1 cellular context compared by ENCODE assay signal in genomic region chr2:217827430-217828201, GRCh38.
TF ChIP-seq lines count a peak whose summit lies in the region.

No MANE protein-coding gene starts in this region.

TF ChIP-seq in K562, 482 proteins besides CTCF, POLR2A, EP300 and RAD21 (continued from another document and continues in another):
- TF ChIP-seq TSHZ1 (CRISPR knock-in tag; IDR thresholded peaks at IDR 0.05), result no peak
- TF ChIP-seq HDGF (IDR thresholded peaks at IDR 0.05), result no peak
- TF ChIP-seq, protein P1, sequence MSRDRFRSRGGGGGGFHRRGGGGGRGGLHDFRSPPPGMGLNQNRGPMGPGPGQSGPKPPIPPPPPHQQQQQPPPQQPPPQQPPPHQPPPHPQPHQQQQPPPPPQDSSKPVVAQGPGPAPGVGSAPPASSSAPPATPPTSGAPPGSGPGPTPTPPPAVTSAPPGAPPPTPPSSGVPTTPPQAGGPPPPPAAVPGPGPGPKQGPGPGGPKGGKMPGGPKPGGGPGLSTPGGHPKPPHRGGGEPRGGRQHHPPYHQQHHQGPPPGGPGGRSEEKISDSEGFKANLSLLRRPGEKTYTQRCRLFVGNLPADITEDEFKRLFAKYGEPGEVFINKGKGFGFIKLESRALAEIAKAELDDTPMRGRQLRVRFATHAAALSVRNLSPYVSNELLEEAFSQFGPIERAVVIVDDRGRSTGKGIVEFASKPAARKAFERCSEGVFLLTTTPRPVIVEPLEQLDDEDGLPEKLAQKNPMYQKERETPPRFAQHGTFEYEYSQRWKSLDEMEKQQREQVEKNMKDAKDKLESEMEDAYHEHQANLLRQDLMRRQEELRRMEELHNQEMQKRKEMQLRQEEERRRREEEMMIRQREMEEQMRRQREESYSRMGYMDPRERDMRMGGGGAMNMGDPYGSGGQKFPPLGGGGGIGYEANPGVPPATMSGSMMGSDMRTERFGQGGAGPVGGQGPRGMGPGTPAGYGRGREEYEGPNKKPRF (IDR thresholded peaks at IDR 0.05; ENCODE audit: low read depth, low read length), result no peak
- TF ChIP-seq HDAC1 (IDR thresholded peaks at IDR 0.05), result peak in 1 of 2 experiments; percentile 32; a peak in 1 of 4 replicates
- TF ChIP-seq, protein P2, sequence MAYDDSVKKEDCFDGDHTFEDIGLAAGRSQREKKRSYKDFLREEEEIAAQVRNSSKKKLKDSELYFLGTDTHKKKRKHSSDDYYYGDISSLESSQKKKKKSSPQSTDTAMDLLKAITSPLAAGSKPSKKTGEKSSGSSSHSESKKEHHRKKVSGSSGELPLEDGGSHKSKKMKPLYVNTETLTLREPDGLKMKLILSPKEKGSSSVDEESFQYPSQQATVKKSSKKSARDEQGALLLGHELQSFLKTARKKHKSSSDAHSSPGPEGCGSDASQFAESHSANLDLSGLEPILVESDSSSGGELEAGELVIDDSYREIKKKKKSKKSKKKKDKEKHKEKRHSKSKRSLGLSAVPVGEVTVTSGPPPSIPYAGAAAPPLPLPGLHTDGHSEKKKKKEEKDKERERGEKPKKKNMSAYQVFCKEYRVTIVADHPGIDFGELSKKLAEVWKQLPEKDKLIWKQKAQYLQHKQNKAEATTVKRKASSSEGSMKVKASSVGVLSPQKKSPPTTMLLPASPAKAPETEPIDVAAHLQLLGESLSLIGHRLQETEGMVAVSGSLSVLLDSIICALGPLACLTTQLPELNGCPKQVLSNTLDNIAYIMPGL (CRISPR knock-in tag; IDR thresholded peaks at IDR 0.05), result no peak
- TF ChIP-seq PRDM10 (IDR thresholded peaks at IDR 0.05; ENCODE audit: partially characterized antibody), result peak; percentile 74
- TF ChIP-seq KAT8 (IDR thresholded peaks at IDR 0.05; ENCODE audit: low read depth), result no peak
- peak; percentile 80 for TF ChIP-seq CBFA2T3 (IDR thresholded peaks at IDR 0.05)
- TF ChIP-seq MTA3 (IDR thresholded peaks at IDR 0.05; ENCODE audit: borderline replicate concordance), result no peak
- no peak for TF ChIP-seq NR2C2 (CRISPR knock-in tag; IDR thresholded peaks at IDR 0.05)
- TF ChIP-seq NR2C2 (tag; IDR thresholded peaks at IDR 0.05), result peak; percentile 51; the same call in 1 of the 2 replicates
- TF ChIP-seq RFX1 (IDR thresholded peaks at IDR 0.05), result no peak
- no peak for TF ChIP-seq ARID3B (CRISPR knock-in tag; IDR thresholded peaks at IDR 0.05; ENCODE audit: borderline replicate concordance)
- peak; percentile 71 for TF ChIP-seq TAL1 (IDR thresholded peaks at IDR 0.05)
- TF ChIP-seq MAFG (tag; conservative IDR thresholded peaks at IDR 0.05), result 0 out of 2 replicates have a peak, but pooled peaks have one; percentile 3
- no peak for TF ChIP-seq ZNF584 (CRISPR knock-in tag; IDR thresholded peaks at IDR 0.05; ENCODE audit: low read depth)
- peak; percentile 31; the same call in 1 of the 2 replicates for TF ChIP-seq ATF7 (IDR thresholded peaks at IDR 0.05)
- TF ChIP-seq ZNF197 (CRISPR knock-in tag; IDR thresholded peaks at IDR 0.05; ENCODE audit: low read depth), result no peak
- TF ChIP-seq TBP (optimal IDR thresholded peaks at IDR 0.05; ENCODE audit: low read depth, low read length), result peak; percentile 44
- TF ChIP-seq PPARD (CRISPR knock-in tag; IDR thresholded peaks at IDR 0.05), result no peak
- no peak for TF ChIP-seq ZNF134 (CRISPR knock-in tag; conservative IDR thresholded peaks at IDR 0.05)
- no peak for TF ChIP-seq CHCHD3 (CRISPR knock-in tag; IDR thresholded peaks at IDR 0.05)
- TF ChIP-seq POLR3G (IDR thresholded peaks at IDR 0.05; ENCODE audit: extremely low read depth, insufficient read length, insufficient replicate concordance), result no peak
- no peak for TF ChIP-seq JUN (IDR thresholded peaks at IDR 0.05; ENCODE audit: borderline replicate concordance, low read depth, low read length)
- no peak for TF ChIP-seq JUN (CRISPR knock-in tag; IDR thresholded peaks at IDR 0.05; ENCODE audit: borderline replicate concordance)
- TF ChIP-seq TOE1 (IDR thresholded peaks at IDR 0.05; ENCODE audit: borderline replicate concordance), result no peak
- no peak for TF ChIP-seq TOE1 (CRISPR knock-in tag; IDR thresholded peaks at IDR 0.05; ENCODE audit: borderline replicate concordance, low read depth)
- TF ChIP-seq ZNF431 (CRISPR knock-in tag; IDR thresholded peaks at IDR 0.05), result no peak
- TF ChIP-seq ZNF274 (IDR thresholded peaks at IDR 0.05; ENCODE audit: borderline replicate concordance, low read depth, low read length), result no peak
- peak; percentile 15 for TF ChIP-seq CCNT2 (IDR thresholded peaks at IDR 0.05; ENCODE audit: borderline replicate concordance, extremely low read depth, insufficient read length, low read depth, low read length)
- no peak for TF ChIP-seq RFX7 (CRISPR knock-in tag; IDR thresholded peaks at IDR 0.05)
- no peak for TF ChIP-seq IRF2 (CRISPR knock-in tag; IDR thresholded peaks at IDR 0.05)
- no peak for TF ChIP-seq ZNF143 (CRISPR knock-in tag; IDR thresholded peaks at IDR 0.05)
- TF ChIP-seq, protein P3, sequence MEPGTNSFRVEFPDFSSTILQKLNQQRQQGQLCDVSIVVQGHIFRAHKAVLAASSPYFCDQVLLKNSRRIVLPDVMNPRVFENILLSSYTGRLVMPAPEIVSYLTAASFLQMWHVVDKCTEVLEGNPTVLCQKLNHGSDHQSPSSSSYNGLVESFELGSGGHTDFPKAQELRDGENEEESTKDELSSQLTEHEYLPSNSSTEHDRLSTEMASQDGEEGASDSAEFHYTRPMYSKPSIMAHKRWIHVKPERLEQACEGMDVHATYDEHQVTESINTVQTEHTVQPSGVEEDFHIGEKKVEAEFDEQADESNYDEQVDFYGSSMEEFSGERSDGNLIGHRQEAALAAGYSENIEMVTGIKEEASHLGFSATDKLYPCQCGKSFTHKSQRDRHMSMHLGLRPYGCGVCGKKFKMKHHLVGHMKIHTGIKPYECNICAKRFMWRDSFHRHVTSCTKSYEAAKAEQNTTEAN (CRISPR knock-in tag; IDR thresholded peaks at IDR 0.05), result no peak
- TF ChIP-seq SMAD4 (CRISPR knock-in tag; conservative IDR thresholded peaks at IDR 0.05), result peak; percentile 58; the same call in 1 of the 2 replicates
- TF ChIP-seq ZNF644 (tag; IDR thresholded peaks at IDR 0.05; ENCODE audit: low read depth), result peak; percentile 36; the same call in 1 of the 2 replicates
- no peak for TF ChIP-seq THAP7 (CRISPR knock-in tag; IDR thresholded peaks at IDR 0.05)
- TF ChIP-seq, protein P4, sequence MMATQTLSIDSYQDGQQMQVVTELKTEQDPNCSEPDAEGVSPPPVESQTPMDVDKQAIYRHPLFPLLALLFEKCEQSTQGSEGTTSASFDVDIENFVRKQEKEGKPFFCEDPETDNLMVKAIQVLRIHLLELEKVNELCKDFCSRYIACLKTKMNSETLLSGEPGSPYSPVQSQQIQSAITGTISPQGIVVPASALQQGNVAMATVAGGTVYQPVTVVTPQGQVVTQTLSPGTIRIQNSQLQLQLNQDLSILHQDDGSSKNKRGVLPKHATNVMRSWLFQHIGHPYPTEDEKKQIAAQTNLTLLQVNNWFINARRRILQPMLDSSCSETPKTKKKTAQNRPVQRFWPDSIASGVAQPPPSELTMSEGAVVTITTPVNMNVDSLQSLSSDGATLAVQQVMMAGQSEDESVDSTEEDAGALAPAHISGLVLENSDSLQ (IDR thresholded peaks at IDR 0.05), result peak; percentile 12; the same call in 1 of the 2 replicates
- no peak for TF ChIP-seq ZNF511 (CRISPR knock-in tag; IDR thresholded peaks at IDR 0.05)
- no peak for TF ChIP-seq SIN3B (IDR thresholded peaks at IDR 0.05; ENCODE audit: low read depth)
- no peak for TF ChIP-seq PHF20 (IDR thresholded peaks at IDR 0.05; ENCODE audit: partially characterized antibody)
- TF ChIP-seq ZNF253 (CRISPR knock-in tag; conservative IDR thresholded peaks at IDR 0.05), result no peak
- no peak for TF ChIP-seq ZC3H11A (IDR thresholded peaks at IDR 0.05; ENCODE audit: low read depth, low read length)
- TF ChIP-seq ZNF76 (CRISPR knock-in tag; IDR thresholded peaks at IDR 0.05; ENCODE audit: borderline replicate concordance), result no peak
- peak; percentile 55 for TF ChIP-seq CBFA2T2 (conservative IDR thresholded peaks at IDR 0.05)
- no peak for TF ChIP-seq RHOXF2B (CRISPR knock-in tag; conservative IDR thresholded peaks at IDR 0.05)
- peak; percentile 59; the same call in 1 of the 2 replicates for TF ChIP-seq JUND (IDR thresholded peaks at IDR 0.05; ENCODE audit: borderline replicate concordance, low read depth, low read length)
- peak; percentile 53; the same call in 2 of the 3 replicates for TF ChIP-seq JUND (tag; IDR thresholded peaks at IDR 0.05; ENCODE audit: borderline replicate concordance, low read depth, low read length)
- no peak for TF ChIP-seq ZNF184 (CRISPR knock-in tag; IDR thresholded peaks at IDR 0.05)
- peak; percentile 4 for TF ChIP-seq MEIS2 (IDR thresholded peaks at IDR 0.05; ENCODE audit: partially characterized antibody)
- TF ChIP-seq FIP1L1 (IDR thresholded peaks at IDR 0.05; ENCODE audit: low read depth, low read length, poor library complexity, severe bottlenecking), result no peak
- TF ChIP-seq TRIM28 (IDR thresholded peaks at IDR 0.05), result no peak
